Comparison of ENCODE assay signal across 8 cellular contexts in the genomic region with DNA sequence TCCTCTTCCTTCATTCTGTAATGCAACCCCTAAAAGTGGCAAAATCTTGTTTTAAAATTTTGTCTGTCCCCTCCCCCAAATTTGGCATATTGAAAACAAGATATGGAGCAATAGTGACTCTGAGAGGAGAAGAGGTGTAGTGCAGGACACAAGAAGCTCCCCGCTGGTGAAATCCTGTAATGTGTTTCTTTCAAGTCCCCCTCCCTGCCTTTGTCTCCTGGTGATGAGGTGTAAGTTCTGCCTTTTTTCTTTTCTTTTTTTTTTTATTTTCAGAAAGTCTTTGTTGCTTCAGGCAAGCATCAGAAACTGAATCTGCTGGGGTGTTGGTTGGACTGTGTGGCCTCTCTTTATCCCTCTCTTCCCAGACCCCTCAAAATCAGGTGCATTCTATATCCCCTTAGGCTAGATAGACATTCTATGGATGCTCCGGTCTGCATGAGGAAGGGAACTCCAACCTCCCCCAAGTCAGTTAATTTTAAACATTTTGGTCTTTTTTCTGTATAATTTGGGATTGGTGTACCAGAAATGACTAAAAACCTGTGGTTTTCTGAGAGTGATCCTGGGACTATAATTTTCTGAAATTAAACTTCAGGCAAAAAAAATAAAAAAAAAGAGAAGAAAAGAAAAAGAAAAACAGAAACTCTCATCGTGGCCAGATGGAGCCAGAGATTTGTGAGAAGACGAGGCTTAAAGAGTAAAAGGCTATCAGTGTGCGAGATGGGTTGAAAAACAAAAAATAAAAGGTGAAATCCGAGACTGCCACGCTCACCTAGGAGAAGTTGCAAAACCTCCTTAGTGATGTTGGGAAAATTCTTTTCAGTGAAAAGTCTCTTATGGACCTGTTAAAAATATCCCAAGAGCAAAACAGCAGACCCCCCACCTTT. TPM values are rescaled to one million over a fixed set of nuclear protein-coding genes. Genes with fewer than 3 reads are reported as not detected.
DNase-seq lines count a peak whose midpoint lies in the region; ATAC-seq, FAIRE-seq and TF ChIP-seq lines count a peak whose summit lies in the region.

No MANE protein-coding gene starts in this region.

- H3K27me3 ChIP-seq in GM12878 (replicated peaks in 1 of 2; ENCODE audit: control insufficient read depth in 2 of 2, insufficient read depth in 2 of 2, low read length in 1 of 2) (no peaks in the 10 kb centered on the region), mesenchymal stem cell (ENCODE audit: control insufficient read depth in 1 of 2, insufficient read depth in 1 of 2, low read length in 2 of 2) (peaks cover 0 to 19% of the 10 kb centered on the region in 2 experiments)

- no peak overlapping the region for H4K8ac ChIP-seq in mesenchymal stem cell (ENCODE audit: low read length)

- H3K27me3 Mint-ChIP-seq in T-helper 17 cell, result peaks cover 38% of the 10 kb centered on the region

- no peak for TF ChIP-seq POLR2A in GM12878 (IDR thresholded peaks at IDR 0.05; ENCODE audit: low read depth, low read length)

- no peak overlapping the region for H3K23ac ChIP-seq in mesenchymal stem cell (ENCODE audit: low read length in 2 of 2)

- no peak overlapping the region for H3K18ac ChIP-seq in mesenchymal stem cell (ENCODE audit: low read depth in 1 of 2, low read length in 2 of 2)

- ATAC-seq in GM12878, result peak; percentile 68
- no peak for ATAC-seq in GM18909 (IDR thresholded peaks at IDR 0.05; ENCODE audit: poor library complexity, unreplicated experiment)
- ATAC-seq in T-helper 17 cell, result no peak
- no peak for ATAC-seq in HG02642 (IDR thresholded peaks at IDR 0.05; ENCODE audit: poor library complexity, unreplicated experiment)

- intact Hi-C loops in GM12878 (cut with micrococcal nuclease; ENCODE audit: unreplicated experiment), result loop anchor here (1.0 to 2.0 kb wide), 2 partner anchors 50 to 51 kb away; no protein-coding TSS in a partner anchor

- H2BK15ac ChIP-seq in mesenchymal stem cell (ENCODE audit: low read depth, poor library complexity, severe bottlenecking), result no peak overlapping the region

- no peak overlapping the region for H2AK5ac ChIP-seq in mesenchymal stem cell (ENCODE audit: low read length, severe bottlenecking)

- H3K36me3 ChIP-seq in GM12878 (ENCODE audit: control insufficient read depth in 2 of 2, insufficient read depth in 2 of 2, low read length in 1 of 2) (no peaks in the 10 kb centered on the region), mesenchymal stem cell (ENCODE audit: control insufficient read depth in 1 of 2, insufficient read depth in 2 of 2, low read depth in 1 of 2, low read length in 2 of 2) (no peaks in the 10 kb centered on the region)

- no peak for TF ChIP-seq EP300 in GM12878 (IDR thresholded peaks at IDR 0.05; ENCODE audit: borderline replicate concordance in 1 of 2, control insufficient read depth in 1 of 2, low read depth in 2 of 2, low read length in 2 of 2)

- no peak overlapping the region for H3K14ac ChIP-seq in mesenchymal stem cell (ENCODE audit: low read length in 2 of 2)

- H3K4me1 ChIP-seq in GM12878 (ENCODE audit: control insufficient read depth, insufficient read depth, low read length) (no peaks in the 10 kb centered on the region), mesenchymal stem cell (ENCODE audit: control insufficient read depth, insufficient read depth, low read depth, low read length) (no peaks in the 10 kb centered on the region)

- no peak overlapping the region for H3K4me3 ChIP-seq in GM12878
- no peak overlapping the region for H3K4me3 ChIP-seq in mesenchymal stem cell (ENCODE audit: insufficient read depth in 1 of 2, low read depth in 1 of 2, low read length in 2 of 2)

- H3K4me3 Mint-ChIP-seq in T-helper 17 cell, result no peak overlapping the region

- peak; percentile 53 for TF ChIP-seq RAD21 in GM12878 (IDR thresholded peaks at IDR 0.05; ENCODE audit: insufficient read depth, low read depth, low read length)

- CTCF ChIA-PET in GM12878 (lab: Yijun Ruan, JAX), result interaction anchor here (0.6 to 3.3 kb wide), 24 partner anchors 9 to 205 kb away, joined by 3 to 35 read pairs (median 5); a partner anchor contains a TSS

- POLR2A ChIA-PET in GM12878 (lab: Charles Lee), result no interaction called here

- H3K79me2 ChIP-seq in GM12878 (ENCODE audit: control insufficient read depth, insufficient read depth, low read length), result no peaks in the 10 kb centered on the region

- DNase-seq in ELR (ENCODE audit: low read depth) (peak; percentile 37), NCI-H1092 (lab: John Stamatoyannopoulos, UW) (peak; percentile 42), GM12878 (ENCODE audit: low read depth, low spot score) (no peak), mesenchymal stem cell (peak; percentile 9), T-helper 17 cell (no peak), activated gamma-delta T cell treated with Interleukin-2 at 50 U/mL for 16 hours (no peak)

- H3K27ac ChIP-seq in GM12878 (ENCODE audit: control insufficient read depth, insufficient read depth), result no peak overlapping the region
- H3K27ac ChIP-seq in mesenchymal stem cell (ENCODE audit: low read length, poor library complexity, severe bottlenecking), result no peak overlapping the region

- H3K4me2 ChIP-seq in GM12878 (ENCODE audit: control insufficient read depth, insufficient read depth), result no peak overlapping the region
- no peak overlapping the region for H3K4me2 ChIP-seq in mesenchymal stem cell (ENCODE audit: low read length, poor library complexity, severe bottlenecking)

- H2BK120ac ChIP-seq in mesenchymal stem cell (ENCODE audit: low read depth, low read length), result no peak overlapping the region

- no peak overlapping the region for H2BK12ac ChIP-seq in mesenchymal stem cell (ENCODE audit: low read length in 2 of 2)

- H3K4ac ChIP-seq in mesenchymal stem cell (ENCODE audit: low read depth in 1 of 2, low read length in 2 of 2), result no peak overlapping the region

- no peaks in the 10 kb centered on the region for H4K20me1 ChIP-seq in GM12878 (ENCODE audit: control insufficient read depth, insufficient read depth)

- no peak for FAIRE-seq in GM12878 (lab: Jason Lieb, UNC)

- H3K36me3 Mint-ChIP-seq in T-helper 17 cell (ENCODE audit: low read depth), result peaks cover 3% of the 10 kb centered on the region

- H3K9ac ChIP-seq in GM12878 (ENCODE audit: control insufficient read depth, insufficient read depth, low read length), result no peak overlapping the region
- peak overlapping the region; percentile 67 for H3K9ac ChIP-seq in mesenchymal stem cell (ENCODE audit: low read length)

- in situ Hi-C loops in GM12878 (cut with MboI), result no loop called here

- peaks cover 3% of the 10 kb centered on the region for H3K4me1 Mint-ChIP-seq in T-helper 17 cell

- H2BK5ac ChIP-seq in mesenchymal stem cell (ENCODE audit: low read depth, low read length, poor library complexity, severe bottlenecking), result no peak overlapping the region

- no peak overlapping the region for H3K27ac Mint-ChIP-seq in T-helper 17 cell

- TF ChIP-seq CTCF in GM12878 (IDR thresholded peaks at IDR 0.05 in 2 of 3, conservative IDR thresholded peaks at IDR 0.05 in 1 of 3; ENCODE audit: control insufficient read depth in 2 of 3, extremely low read depth in 1 of 3, insufficient read depth in 1 of 3, low read depth in 3 of 3, low read length in 3 of 3), result peak; percentile 29 to 42 (median 34); a peak in 4 of 6 replicates

- WGBS in GM12878 (ENCODE audit: insufficient coverage, insufficient replicate concordance, low lambda C conversion rate, missing lambda C conversion rate), result 45% methylated on average over 7 of the region's 7 CpGs
- WGBS in mesenchymal stem cell, result 41% methylated on average over 6 of the region's 7 CpGs

- BruUV-seq in GM12878 (replicated peaks; lab: Mats Ljungman, UMichigan), result no TSS peak

- SMC1A ChIA-PET in GM12878 (lab: Charles Lee; ENCODE audit: uncharacterized antibody, unreplicated experiment), result interaction anchor here (0.8 to 1.9 kb wide), 10 partner anchors 9 to 90 kb away, joined by 3 to 17 read pairs (median 5); no protein-coding TSS in a partner anchor

- no peak overlapping the region for H2AFZ ChIP-seq in GM12878 (ENCODE audit: control insufficient read depth, low read depth, low read length)
- no peak overlapping the region for H2AFZ ChIP-seq in mesenchymal stem cell (ENCODE audit: low read depth, low read length)

- H3K9me3 ChIP-seq in GM12878 (replicated peaks; ENCODE audit: control insufficient read depth, insufficient read depth, low read length), result no peaks in the 10 kb centered on the region
- no peaks in the 10 kb centered on the region for H3K9me3 ChIP-seq in mesenchymal stem cell (ENCODE audit: control insufficient read depth, low read length)
- no peaks in the 10 kb centered on the region for H3K9me3 ChIP-seq in T-helper 17 cell (ENCODE audit: control insufficient read depth, low read length, poor library complexity, severe bottlenecking)

- RAD21 ChIA-PET in GM12878 (lab: Charles Lee; ENCODE audit: unreplicated experiment), result interaction anchor here (0.8 to 2.1 kb wide), 12 partner anchors 9 to 52 kb away, joined by 3 to 15 read pairs (median 4); a partner anchor contains a TSS

- H4K91ac ChIP-seq in mesenchymal stem cell (ENCODE audit: low read length), result no peak overlapping the region

- no peaks in the 10 kb centered on the region for H3K79me1 ChIP-seq in mesenchymal stem cell (replicated peaks; ENCODE audit: low read length, poor library complexity, severe bottlenecking)

RNA-seq across cellular contexts. Expression of a gene that starts 21.4 kb away (rescaled TPM):
- total RNA-seq in GM12878 (2013; cell fraction: nucleolus; rRNA removed), result 1.2 and 2.2 TPM in 2 replicates
- total RNA-seq in GM12878 (2014; rRNA removed), result 0.05 TPM in 1 of 2 replicates, not detected in the other
- total RNA-seq in GM12878 (2014; rRNA removed; fragmentation: Illumina TruSeq; extraction: Trizol), result 0.18 TPM in 1 of 2 replicates, not detected in the other
- 0.36 and 0.82 TPM in 2 replicates for total RNA-seq in GM12878 (2021)
- polyA plus RNA-seq in GM12878 (2011; ENCODE audit: low read depth), result not detected
- 0.13 and 0.35 TPM in 2 replicates for polyA plus RNA-seq in GM12878 (2011; rRNA removed)
- polyA plus RNA-seq in GM12878 (2011; cell fraction: cytosol; rRNA removed), result 0.06 and 0.10 TPM in 2 replicates
- polyA plus RNA-seq in GM12878 (2011; cell fraction: nucleus; rRNA removed), result 0.31 and 0.36 TPM in 2 replicates
- 0.18 and 0.30 TPM in 2 replicates for polyA plus RNA-seq in GM12878 (2012)
- 0.28 and 0.36 TPM in 2 replicates for polyA plus RNA-seq in GM12878 (2014; fragmentation: Illumina TruSeq; extraction: Trizol)
- polyA plus RNA-seq in GM12878 (2014; fragmentation: Nextera tagmentation; extraction: Ambion mirVana), result under 1 TPM; 0.05 TPM
- polyA plus RNA-seq in GM12878 (2014; rRNA removed), result 0.10 and 0.91 TPM in 2 replicates
- under 1 TPM in 1 of 2 experiments, not detected in 1; 0.17 TPM for polyA plus RNA-seq in GM12878 (2016; fragmentation: Nextera tagmentation; extraction: Ambion mirVana)
- polyA minus RNA-seq in GM12878 (2011; rRNA and poly(A)+ RNA removed), result 0.22 and 0.36 TPM in 2 replicates
- not detected in 2 replicates for polyA minus RNA-seq in GM12878 (2011; cell fraction: cytosol; rRNA and poly(A)+ RNA removed)
- 0.36 and 0.77 TPM in 2 replicates for polyA minus RNA-seq in GM12878 (2011; cell fraction: nucleus; rRNA and poly(A)+ RNA removed)
- 0.03 TPM for polyA plus RNA-seq in mesenchymal stem cell (2013, experiment 1 of 2)
- polyA plus RNA-seq in mesenchymal stem cell (2013, experiment 2 of 2), result 0.04 TPM
- under 1 TPM; 0.10 to 0.35 TPM for total RNA-seq in T-helper 17 cell

RNA-seq across cellular contexts. Expression of a gene that starts 26.4 kb away (rescaled TPM):
- 16.7 and 20.1 TPM in 2 replicates for total RNA-seq in GM12878 (2013; cell fraction: nucleolus; rRNA removed)
- total RNA-seq in GM12878 (2014; rRNA removed) (91.6 and 116 TPM in 2 replicates), GM12878 (2014; rRNA removed; fragmentation: Illumina TruSeq; extraction: Trizol) (132 and 135 TPM in 2 replicates), GM12878 (2021) (68.2 and 73.9 TPM in 2 replicates), T-helper 17 cell (10 to 100 TPM; 20.7 to 29.2 TPM)
- 66.9 TPM for polyA plus RNA-seq in GM12878 (2011; ENCODE audit: low read depth)
- polyA plus RNA-seq in GM12878 (2011; rRNA removed) (179 and 268 TPM in 2 replicates), GM12878 (2014; fragmentation: Illumina TruSeq; extraction: Trizol) (171 and 178 TPM in 2 replicates), GM12878 (2014; fragmentation: Nextera tagmentation; extraction: Ambion mirVana) (100 to 1,000 TPM; 405 to 487 TPM), GM12878 (2014; rRNA removed) (90.3 and 119 TPM in 2 replicates), GM12878 (2016; fragmentation: Nextera tagmentation; extraction: Ambion mirVana) (100 to 1,000 TPM; 254 to 271 TPM)
- 48.2 and 57.0 TPM in 2 replicates for polyA plus RNA-seq in GM12878 (2011; cell fraction: cytosol; rRNA removed)
- 41.2 and 48.6 TPM in 2 replicates for polyA plus RNA-seq in GM12878 (2011; cell fraction: nucleus; rRNA removed)
- 71.3 and 86.8 TPM in 2 replicates for polyA plus RNA-seq in GM12878 (2012)
- 28.0 and 49.1 TPM in 2 replicates for polyA minus RNA-seq in GM12878 (2011; rRNA and poly(A)+ RNA removed)
- polyA minus RNA-seq in GM12878 (2011; cell fraction: cytosol; rRNA and poly(A)+ RNA removed), result 19.1 and 19.4 TPM in 2 replicates
- polyA minus RNA-seq in GM12878 (2011; cell fraction: nucleus; rRNA and poly(A)+ RNA removed), result 8.6 and 14.2 TPM in 2 replicates
- 127 TPM for polyA plus RNA-seq in mesenchymal stem cell (2013, experiment 1 of 2)
- 138 TPM for polyA plus RNA-seq in mesenchymal stem cell (2013, experiment 2 of 2)

RNA-seq across cellular contexts. Expression of a gene that starts 45.0 kb away (rescaled TPM):
- not detected in 2 replicates for total RNA-seq in GM12878 (2013; cell fraction: nucleolus; rRNA removed)
- not detected in 2 replicates for total RNA-seq in GM12878 (2014; rRNA removed)
- total RNA-seq in GM12878 (2014; rRNA removed; fragmentation: Illumina TruSeq; extraction: Trizol), result not detected in 2 replicates
- total RNA-seq in GM12878 (2021), result 0.08 and 0.24 TPM in 2 replicates
- polyA plus RNA-seq in GM12878 (2011; ENCODE audit: low read depth), result not detected
- not detected in 2 replicates for polyA plus RNA-seq in GM12878 (2011; rRNA removed)
- polyA plus RNA-seq in GM12878 (2011; cell fraction: cytosol; rRNA removed), result not detected in 2 replicates
- not detected in 2 replicates for polyA plus RNA-seq in GM12878 (2011; cell fraction: nucleus; rRNA removed)
- 0.03 and 0.04 TPM in 2 replicates for polyA plus RNA-seq in GM12878 (2012)
- polyA plus RNA-seq in GM12878 (2014; fragmentation: Illumina TruSeq; extraction: Trizol), result not detected in 2 replicates
- not detected for polyA plus RNA-seq in GM12878 (2014; fragmentation: Nextera tagmentation; extraction: Ambion mirVana)
- not detected in 2 replicates for polyA plus RNA-seq in GM12878 (2014; rRNA removed)
- not detected for polyA plus RNA-seq in GM12878 (2016; fragmentation: Nextera tagmentation; extraction: Ambion mirVana)
- not detected in 2 replicates for polyA minus RNA-seq in GM12878 (2011; rRNA and poly(A)+ RNA removed)
- polyA minus RNA-seq in GM12878 (2011; cell fraction: cytosol; rRNA and poly(A)+ RNA removed), result not detected in 2 replicates
- polyA minus RNA-seq in GM12878 (2011; cell fraction: nucleus; rRNA and poly(A)+ RNA removed), result not detected in 2 replicates
- not detected for polyA plus RNA-seq in mesenchymal stem cell (2013, experiment 1 of 2)
- polyA plus RNA-seq in mesenchymal stem cell (2013, experiment 2 of 2), result not detected
- not detected for total RNA-seq in T-helper 17 cell

RNA-seq across cellular contexts. Expression of a gene that starts 57.6 kb away (rescaled TPM):
- total RNA-seq in GM12878 (2013; cell fraction: nucleolus; rRNA removed), result not detected in 2 replicates
- total RNA-seq in GM12878 (2014; rRNA removed), result 0.33 TPM in 1 of 2 replicates, not detected in the other
- 0.13 TPM in 1 of 2 replicates, not detected in the other for total RNA-seq in GM12878 (2014; rRNA removed; fragmentation: Illumina TruSeq; extraction: Trizol)
- 0.16 TPM in 1 of 2 replicates, not detected in the other for total RNA-seq in GM12878 (2021)
- not detected for polyA plus RNA-seq in GM12878 (2011; ENCODE audit: low read depth)
- 0.29 and 0.81 TPM in 2 replicates for polyA plus RNA-seq in GM12878 (2011; rRNA removed)
- 0.32 and 0.33 TPM in 2 replicates for polyA plus RNA-seq in GM12878 (2011; cell fraction: cytosol; rRNA removed)
- polyA plus RNA-seq in GM12878 (2011; cell fraction: nucleus; rRNA removed), result 1.1 TPM in 2 replicates
- polyA plus RNA-seq in GM12878 (2012), result 0.34 and 0.37 TPM in 2 replicates
- polyA plus RNA-seq in GM12878 (2014; fragmentation: Illumina TruSeq; extraction: Trizol), result 0.14 and 0.31 TPM in 2 replicates
- under 1 TPM in 1 of 2 experiments, not detected in 1; 0.35 TPM for polyA plus RNA-seq in GM12878 (2014; fragmentation: Nextera tagmentation; extraction: Ambion mirVana)
- 0.69 and 0.81 TPM in 2 replicates for polyA plus RNA-seq in GM12878 (2014; rRNA removed)
- under 1 TPM in 1 of 2 experiments, not detected in 1; 0.19 TPM for polyA plus RNA-seq in GM12878 (2016; fragmentation: Nextera tagmentation; extraction: Ambion mirVana)
- polyA minus RNA-seq in GM12878 (2011; rRNA and poly(A)+ RNA removed), result 0.46 TPM in 1 of 2 replicates, not detected in the other
- polyA minus RNA-seq in GM12878 (2011; cell fraction: cytosol; rRNA and poly(A)+ RNA removed), result not detected in 2 replicates
- 0.48 TPM in 1 of 2 replicates, not detected in the other for polyA minus RNA-seq in GM12878 (2011; cell fraction: nucleus; rRNA and poly(A)+ RNA removed)
- polyA plus RNA-seq in mesenchymal stem cell (2013, experiment 1 of 2), result 0.73 TPM
- 0.51 TPM for polyA plus RNA-seq in mesenchymal stem cell (2013, experiment 2 of 2)
- under 1 TPM in 1 of 2 donors, not detected in 1; 0.94 TPM for total RNA-seq in T-helper 17 cell

Comparison
In these comparisons a context has a peak if more than half of its experiments do, and no peak if none do; other contexts are left out.
1. DNase-seq: peak in ELR (single experiment), NCI-H1092 (single experiment) and mesenchymal stem cell (single experiment); none in GM12878 (single experiment), T-helper 17 cell (0 of 3) and activated gamma-delta T cell treated with Interleukin-2 at 50 U/mL for 16 hours (single experiment).